ENCODE assay signal across 9 cellular contexts in genomic region chr4:150209140-150209829, GRCh38.
DNase-seq lines count a peak whose midpoint lies in the region; ATAC-seq and TF ChIP-seq lines count a peak whose summit lies in the region.
"Had no signal": no experiment of that assay in that cellular context is flagged by ENCODE, and none has a peak within 500 bp of the region (broad histone marks: within the 10 kb centered on the region; RNA-seq: fewer than 3 reads in every experiment).

No MANE protein-coding gene starts in this region.

- no peaks in the 10 kb centered on the region for H3K36me3 ChIP-seq in OCI-LY1 (ENCODE audit: insufficient read depth, low read length)

- no peaks in the 10 kb centered on the region for H3F3A ChIP-seq in OCI-LY1 (ENCODE audit: insufficient read depth, low read length)

- H3K4me3 ChIP-seq in HFF-Myc (replicated peaks; ENCODE audit: low read depth, low read length): no peak overlapping the region
- no peak overlapping the region for H3K4me3 ChIP-seq in OCI-LY1 (ENCODE audit: low read depth, low read length, poor library complexity, severe bottlenecking)

- H3K4me1 ChIP-seq in OCI-LY1 (ENCODE audit: insufficient read depth, low read length, severe bottlenecking): no peaks in the 10 kb centered on the region

- no peaks in the 10 kb centered on the region for H4K20me1 ChIP-seq in OCI-LY1 (ENCODE audit: insufficient read depth, low read length)

- no peak overlapping the region for H3K9ac ChIP-seq in OCI-LY1 (ENCODE audit: low read length)

- no peak overlapping the region for H3K4me2 ChIP-seq in OCI-LY1 (ENCODE audit: low read length)

- no peaks in the 10 kb centered on the region for H3K9me3 ChIP-seq in OCI-LY1 (ENCODE audit: low read length)

- H3K27ac ChIP-seq in OCI-LY1 (ENCODE audit: low read depth, low read length, poor library complexity, severe bottlenecking): no peak overlapping the region

- no peak overlapping the region for H2AFZ ChIP-seq in OCI-LY1 (ENCODE audit: low read length)

- H3K4me1 Mint-ChIP-seq in endothelial cell (ENCODE audit: unreplicated experiment): peaks cover 36% of the 10 kb centered on the region
- H3K4me1 Mint-ChIP-seq in nephron progenitor cell: peaks cover 30% of the 10 kb centered on the region
- H3K4me1 Mint-ChIP-seq: activated naive CD8-positive, alpha-beta T cell treated with anti-CD3 and anti-CD28 coated beads, Interleukin-2, amount 10 ng/mL, durations not matched to agents 7 days and 5 days had no signal

- DNase-seq in NCI-H524 (lab: John Stamatoyannopoulos, UW): peak; percentile 7 to 37
- DNase-seq in NCI-H524 treated with DMSO at 0.1 percent for 48 hours (lab: John Stamatoyannopoulos, UW): no peak
- DNase-seq in HFF-Myc (ENCODE audit: extremely low read depth, low read depth): peak; percentile 37
- DNase-seq in endothelial cell (ENCODE audit: low spot score): peak; percentile 80
- DNase-seq in nephron progenitor cell: peak; percentile 69
- DNase-seq in effector CD4-positive, alpha-beta T cell: no peak
- DNase-seq: activated naive CD8-positive, alpha-beta T cell treated with anti-CD3 and anti-CD28 coated beads, Interleukin-2, amount 10 ng/mL, durations not matched to agents 7 days and 5 days had no signal

- TF ChIP-seq CTCF in HFF-Myc (IDR thresholded peaks at IDR 0.05; ENCODE audit: low read depth, low read length, missing control alignments) (peak; percentile 67), OCI-LY1 (IDR thresholded peaks at IDR 0.05; ENCODE audit: low read length) (peak; percentile 72), endothelial cell (IDR thresholded peaks at IDR 0.05; ENCODE audit: unreplicated experiment) (peak; percentile 56), nephron progenitor cell (IDR thresholded peaks at IDR 0.05) (peak; percentile 58)

- H3K27ac Mint-ChIP-seq in endothelial cell (ENCODE audit: unreplicated experiment): no peak overlapping the region
- H3K27ac Mint-ChIP-seq in nephron progenitor cell: peak overlapping the region; percentile 40
- H3K27ac Mint-ChIP-seq: activated naive CD8-positive, alpha-beta T cell treated with anti-CD3 and anti-CD28 coated beads, Interleukin-2, amount 10 ng/mL, durations not matched to agents 7 days and 5 days had no signal

- H3K9me3 Mint-ChIP-seq in endothelial cell (ENCODE audit: unreplicated experiment): no peaks in the 10 kb centered on the region
- no peaks in the 10 kb centered on the region for H3K9me3 Mint-ChIP-seq in nephron progenitor cell
- H3K9me3 Mint-ChIP-seq: activated naive CD8-positive, alpha-beta T cell treated with anti-CD3 and anti-CD28 coated beads, Interleukin-2, amount 10 ng/mL, durations not matched to agents 7 days and 5 days had no signal

- no peaks in the 10 kb centered on the region for H3K27me3 ChIP-seq in OCI-LY1 (ENCODE audit: insufficient read depth, low read length)

- ATAC-seq in HG03039 (IDR thresholded peaks at IDR 0.05; ENCODE audit: unreplicated experiment): no peak

- H3K79me2 ChIP-seq in OCI-LY1 (ENCODE audit: insufficient read depth, low read length): no peaks in the 10 kb centered on the region

- H3K9me2 ChIP-seq in OCI-LY1 (ENCODE audit: low read depth, low read length): no peaks in the 10 kb centered on the region

- H3K27me3 Mint-ChIP-seq in endothelial cell (ENCODE audit: unreplicated experiment): no peaks in the 10 kb centered on the region
- peaks cover 12% of the 10 kb centered on the region for H3K27me3 Mint-ChIP-seq in nephron progenitor cell (ENCODE audit: low read depth, poor library complexity)
- H3K27me3 Mint-ChIP-seq: activated naive CD8-positive, alpha-beta T cell treated with anti-CD3 and anti-CD28 coated beads, Interleukin-2, amount 10 ng/mL, durations not matched to agents 7 days and 5 days had no signal

- H3K4me3 Mint-ChIP-seq in endothelial cell (ENCODE audit: unreplicated experiment) (no peak overlapping the region), nephron progenitor cell (no peak overlapping the region)
- H3K4me3 Mint-ChIP-seq: activated naive CD8-positive, alpha-beta T cell treated with anti-CD3 and anti-CD28 coated beads, Interleukin-2, amount 10 ng/mL, durations not matched to agents 7 days and 5 days had no signal

- no peaks in the 10 kb centered on the region for H3K36me3 Mint-ChIP-seq in endothelial cell (ENCODE audit: low read depth, unreplicated experiment)
- peaks cover 4% of the 10 kb centered on the region for H3K36me3 Mint-ChIP-seq in nephron progenitor cell (ENCODE audit: low read depth)
- H3K36me3 Mint-ChIP-seq: activated naive CD8-positive, alpha-beta T cell treated with anti-CD3 and anti-CD28 coated beads, Interleukin-2, amount 10 ng/mL, durations not matched to agents 7 days and 5 days had no signal

Comparison
In these comparisons a context has a peak if more than half of its experiments do, and no peak if none do; other contexts are left out.
1. DNase-seq: peak in NCI-H524 (2 of 2), HFF-Myc (single experiment), endothelial cell (single experiment) and nephron progenitor cell (single experiment); none in NCI-H524 treated with DMSO at 0.1 percent for 48 hours (single experiment) and effector CD4-positive, alpha-beta T cell (single experiment).
2. Peak in every context shown above with its lines, with median percentiles within 50 percentile points of each other: CTCF ChIP-seq.